In the genomic region with DNA sequence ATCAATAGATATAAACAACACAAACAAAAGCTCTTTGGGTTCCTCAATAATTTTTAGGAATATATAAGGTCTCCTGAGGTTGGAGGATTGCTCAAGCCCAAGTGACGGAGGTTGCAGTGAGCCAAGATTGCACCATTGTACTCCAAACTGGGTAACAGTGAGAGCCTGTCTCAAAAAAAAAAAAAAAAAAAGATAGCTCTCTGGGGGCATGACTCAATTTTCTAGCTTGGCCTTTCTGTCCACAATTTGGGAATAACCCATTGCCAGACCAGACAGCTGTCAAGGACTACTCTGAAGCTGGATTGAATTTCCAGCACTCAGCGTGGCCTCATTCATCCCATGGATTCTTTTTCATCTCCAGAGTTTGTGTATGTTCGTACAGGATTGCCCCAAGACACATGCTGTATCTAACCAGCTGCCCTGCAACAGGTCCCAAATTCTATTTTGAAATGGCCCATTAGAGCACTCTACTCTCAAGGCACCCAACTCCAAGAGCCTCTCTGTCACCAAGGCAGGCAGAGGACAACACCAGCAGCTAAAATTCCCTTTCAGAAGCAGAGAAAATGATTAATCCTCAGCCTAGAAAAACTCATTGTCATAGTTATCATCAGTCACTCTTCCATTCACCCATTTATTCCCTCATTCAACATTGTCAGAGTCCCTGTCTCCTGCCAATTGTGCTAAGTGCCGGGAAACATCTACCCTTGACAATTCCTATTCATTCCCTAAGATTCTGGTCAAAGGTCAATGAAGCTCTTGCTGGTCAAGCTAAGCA, we compare ENCODE assay signal across 7 cellular contexts. TPM values are rescaled to one million over a fixed set of nuclear protein-coding genes. Genes with fewer than 3 reads are reported as not detected.
DNase-seq lines count a peak whose midpoint lies in the region; ATAC-seq and TF ChIP-seq lines count a peak whose summit lies in the region.
"Had no signal": no experiment of that assay in that cellular context is flagged by ENCODE, and none has a peak within 500 bp of the region (broad histone marks: within the 10 kb centered on the region; RNA-seq: fewer than 3 reads in every experiment).

No MANE protein-coding gene starts in this region.

- H3K4me1 Mint-ChIP-seq in activated T-cell treated with anti-CD3 and anti-CD28 coated beads, Interleukin-2, amount 50 U/mL, for 24 hours (ENCODE audit: low read depth) = peaks cover 43% of the 10 kb centered on the region
- peaks cover 24% of the 10 kb centered on the region for H3K4me1 Mint-ChIP-seq in activated T-cell treated with anti-CD3 and anti-CD28 coated beads, Interleukin-2, amount 50 U/mL, for 4 hours (ENCODE audit: low read depth)

- H3K36me3 ChIP-seq in upper lobe of left lung = peaks cover 0 to 11% (median 0%) of the 10 kb centered on the region in 4 donors
- peaks cover 19% of the 10 kb centered on the region for H3K36me3 ChIP-seq in BE2C

- peak overlapping the region; percentile 67 for H3K27ac Mint-ChIP-seq in activated T-cell treated with anti-CD3 and anti-CD28 coated beads, Interleukin-2, amount 50 U/mL, for 24 hours

- H3K4me3 Mint-ChIP-seq in activated T-cell treated with anti-CD3 and anti-CD28 coated beads, Interleukin-2, amount 50 U/mL, for 24 hours = no peak overlapping the region
- H3K4me3 Mint-ChIP-seq in activated T-cell treated with anti-CD3 and anti-CD28 coated beads, Interleukin-2, amount 50 U/mL, for 4 hours = no peak overlapping the region
- H3K4me3 Mint-ChIP-seq: CD4-positive, alpha-beta memory T cell had no signal

- H3K27me3 Mint-ChIP-seq in activated T-cell treated with anti-CD3 and anti-CD28 coated beads, Interleukin-2, amount 50 U/mL, for 24 hours = no peaks in the 10 kb centered on the region
- no peaks in the 10 kb centered on the region for H3K27me3 Mint-ChIP-seq in activated T-cell treated with anti-CD3 and anti-CD28 coated beads, Interleukin-2, amount 50 U/mL, for 4 hours (ENCODE audit: low read depth)
- H3K27me3 Mint-ChIP-seq: CD4-positive, alpha-beta memory T cell had no signal

- TF ChIP-seq CTCF in upper lobe of left lung (IDR thresholded peaks at IDR 0.05) (no peak), BE2C (IDR thresholded peaks at IDR 0.05; ENCODE audit: low read depth, low read length) (no peak)

- no peak for DNase-seq in activated T-cell treated with anti-CD3 and anti-CD28 coated beads, Interleukin-2, amount 50 U/mL, for 24 hours
- DNase-seq in activated T-cell treated with anti-CD3 and anti-CD28 coated beads, Interleukin-2, amount 50 U/mL, for 4 hours = no peak
- peak; percentile 67 for DNase-seq in Right ventricle myocardium superior
- DNase-seq in upper lobe of left lung = peak in 1 of 2 donors; percentile 81
- DNase-seq in BE2C = no peak
- DNase-seq: CD4-positive, alpha-beta memory T cell had no signal

- ATAC-seq in activated T-cell treated with anti-CD3 and anti-CD28 coated beads, Interleukin-2, amount 50 U/mL, for 4 hours = no peak
- peak; percentile 78 for ATAC-seq in Right ventricle myocardium superior (ENCODE audit: poor library complexity)
- peak; percentile 74 to 87 for ATAC-seq in upper lobe of left lung (ENCODE audit: low FRiP score in 2 of 2)
- ATAC-seq in GM21717 (IDR thresholded peaks at IDR 0.05; ENCODE audit: unreplicated experiment) = no peak

- WGBS in upper lobe of left lung, 2 donors = 68 to 72% methylated on average over 4 of the region's 4 CpGs

- TF ChIP-seq EP300 in upper lobe of left lung (IDR thresholded peaks at IDR 0.05) = no peak

- H3K36me3 Mint-ChIP-seq in activated T-cell treated with anti-CD3 and anti-CD28 coated beads, Interleukin-2, amount 50 U/mL, for 24 hours (ENCODE audit: low read depth) = peaks cover 47% of the 10 kb centered on the region
- peaks cover 14% of the 10 kb centered on the region for H3K36me3 Mint-ChIP-seq in activated T-cell treated with anti-CD3 and anti-CD28 coated beads, Interleukin-2, amount 50 U/mL, for 4 hours (ENCODE audit: insufficient read depth)

- H3K9me3 Mint-ChIP-seq in activated T-cell treated with anti-CD3 and anti-CD28 coated beads, Interleukin-2, amount 50 U/mL, for 24 hours = no peaks in the 10 kb centered on the region
- H3K9me3 Mint-ChIP-seq in activated T-cell treated with anti-CD3 and anti-CD28 coated beads, Interleukin-2, amount 50 U/mL, for 4 hours = no peaks in the 10 kb centered on the region
- H3K9me3 Mint-ChIP-seq: CD4-positive, alpha-beta memory T cell had no signal

- H3K27me3 ChIP-seq in upper lobe of left lung (no peaks in the 10 kb centered on the region), BE2C (no peaks in the 10 kb centered on the region)

- TF ChIP-seq POLR2A in upper lobe of left lung (IDR thresholded peaks at IDR 0.05) = no peak

- H3K4me1 ChIP-seq in upper lobe of left lung (peaks cover 25 to 42% (median 36%) of the 10 kb centered on the region in 4 donors), BE2C (peaks cover 29% of the 10 kb centered on the region)

- intact Hi-C loops in Right ventricle myocardium superior (cut with DNase I) = no loop called here

- no peaks in the 10 kb centered on the region for H3K9me3 ChIP-seq in upper lobe of left lung
- H3K9me3 ChIP-seq in BE2C = no peaks in the 10 kb centered on the region

- H3K4me3 ChIP-seq in upper lobe of left lung (no peak overlapping the region), BE2C (ENCODE audit: low read depth, low read length) (no peak overlapping the region)

- peak overlapping the region; percentile 72 to 77 (median 74) for H3K27ac ChIP-seq in upper lobe of left lung

RNA-seq across cellular contexts. Expression of gene FAM193B, which starts 8.7 kb away (rescaled TPM):
- 10 to 100 TPM; 54.7 to 63.7 (median 62.1) TPM for total RNA-seq in activated T-cell treated with anti-CD3 and anti-CD28 coated beads, Interleukin-2, amount 50 U/mL, for 4 hours
- total RNA-seq in Right ventricle myocardium superior = 23.2 TPM
- 100 to 1,000 TPM in 2 of 6 donors, 10 to 100 TPM in 4; 45.1 to 421 (median 91.4) TPM for total RNA-seq in upper lobe of left lung
- 261 TPM for polyA plus RNA-seq in BE2C (2012; ENCODE audit: insufficient read depth, insufficient read length, low read depth)

RNA-seq across cellular contexts. Expression of gene DDX41, which starts 28.9 kb away (rescaled TPM):
- 100 to 1,000 TPM; 203 to 220 (median 207) TPM for total RNA-seq in activated T-cell treated with anti-CD3 and anti-CD28 coated beads, Interleukin-2, amount 50 U/mL, for 4 hours
- 22.6 TPM for total RNA-seq in Right ventricle myocardium superior
- total RNA-seq in upper lobe of left lung = 100 to 1,000 TPM in 2 of 6 donors, 10 to 100 TPM in 4; 82.0 to 150 (median 91.9) TPM
- 914 TPM for polyA plus RNA-seq in BE2C (2012; ENCODE audit: insufficient read depth, insufficient read length, low read depth)

RNA-seq across cellular contexts. Expression of gene DOK3, which starts 36.0 kb away (rescaled TPM):
- 1 to 10 TPM; 8.2 to 9.2 (median 8.7) TPM for total RNA-seq in activated T-cell treated with anti-CD3 and anti-CD28 coated beads, Interleukin-2, amount 50 U/mL, for 4 hours
- total RNA-seq in Right ventricle myocardium superior (4.2 TPM), upper lobe of left lung (100 to 1,000 TPM in 1 of 6 donors, 10 to 100 TPM in 5; 17.4 to 113 (median 75.9) TPM)
- polyA plus RNA-seq in BE2C (2012; ENCODE audit: insufficient read depth, insufficient read length, low read depth) = 33.9 TPM

RNA-seq across cellular contexts. Expression of gene TMED9, which starts 46.3 kb away (rescaled TPM):
- 100 to 1,000 TPM; 178 to 208 (median 199) TPM for total RNA-seq in activated T-cell treated with anti-CD3 and anti-CD28 coated beads, Interleukin-2, amount 50 U/mL, for 4 hours
- total RNA-seq in Right ventricle myocardium superior = 61.0 TPM
- 100 to 1,000 TPM in 3 of 6 donors, 10 to 100 TPM in 3; 28.3 to 187 (median 110) TPM for total RNA-seq in upper lobe of left lung
- polyA plus RNA-seq in BE2C (2012; ENCODE audit: insufficient read depth, insufficient read length, low read depth) = 482 TPM

RNA-seq across cellular contexts. Expression of gene PDLIM7, which starts 48.3 kb away (rescaled TPM):
- 10 to 100 TPM; 18.0 to 22.1 (median 19.0) TPM for total RNA-seq in activated T-cell treated with anti-CD3 and anti-CD28 coated beads, Interleukin-2, amount 50 U/mL, for 4 hours
- total RNA-seq in Right ventricle myocardium superior (37.0 TPM), upper lobe of left lung (100 to 1,000 TPM in 1 of 6 donors, 10 to 100 TPM in 5; 32.0 to 142 (median 75.8) TPM)
- 84.1 TPM for polyA plus RNA-seq in BE2C (2012; ENCODE audit: insufficient read depth, insufficient read length, low read depth)

Comparison
In these comparisons a context has a peak if more than half of its experiments do, and no peak if none do; other contexts are left out.
1. ATAC-seq: peak in Right ventricle myocardium superior (single experiment) and upper lobe of left lung (2 of 2); none in activated T-cell treated with anti-CD3 and anti-CD28 coated beads, Interleukin-2, amount 50 U/mL, for 4 hours (0 of 2) and GM21717 (single experiment).